ENCODE assay signal across 2 cellular contexts in the genomic region with DNA sequence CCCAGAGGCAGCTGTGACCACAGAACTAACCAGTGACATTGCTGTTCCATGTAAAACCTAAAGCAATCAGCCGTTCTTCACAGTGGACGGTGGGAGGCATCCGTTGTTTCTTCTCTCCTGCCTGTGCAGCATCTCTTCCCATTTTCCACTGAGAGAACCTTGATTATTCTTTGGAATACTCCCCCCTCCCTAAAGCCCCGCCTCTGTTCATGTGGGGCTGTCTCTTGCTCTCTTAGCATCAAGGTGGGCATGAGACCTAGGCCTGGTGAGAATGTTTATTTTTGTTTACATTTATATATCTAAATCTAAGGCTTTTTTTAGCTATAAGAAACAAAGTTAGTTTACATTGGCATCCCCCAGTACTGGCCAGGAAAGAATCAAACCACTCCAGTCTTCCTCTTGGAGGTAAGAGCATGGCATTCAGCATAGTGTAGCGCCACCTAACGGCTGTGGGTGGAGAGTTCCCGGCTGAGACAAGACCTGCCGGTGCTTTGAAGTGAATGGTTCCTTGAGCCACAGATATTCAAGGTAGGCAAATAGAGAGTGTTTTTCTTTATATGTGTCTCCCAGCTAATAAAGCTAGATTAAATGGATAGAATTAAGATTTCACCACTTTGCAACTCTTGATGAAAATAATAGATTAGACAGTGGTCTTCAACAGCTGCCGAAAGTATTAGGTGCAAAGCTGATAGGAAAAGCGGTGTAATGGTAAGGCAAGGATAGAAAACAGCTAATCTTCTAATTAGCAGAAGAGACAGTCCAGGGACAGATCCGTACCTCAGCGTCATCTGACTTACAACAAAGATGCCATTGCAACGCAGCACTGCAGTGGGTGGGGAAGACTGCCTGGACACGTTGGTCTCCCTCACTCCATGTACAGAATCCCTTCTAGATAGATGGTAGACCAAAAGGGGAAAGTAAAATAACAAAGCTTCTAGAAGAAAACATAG.
TF ChIP-seq lines count a peak whose summit lies in the region.

No MANE protein-coding gene starts in this region.

TF ChIP-seq in Ishikawa, 13 proteins besides CTCF, POLR2A, EP300 and RAD21 (continued from another document):
- TF ChIP-seq, protein P1, sequence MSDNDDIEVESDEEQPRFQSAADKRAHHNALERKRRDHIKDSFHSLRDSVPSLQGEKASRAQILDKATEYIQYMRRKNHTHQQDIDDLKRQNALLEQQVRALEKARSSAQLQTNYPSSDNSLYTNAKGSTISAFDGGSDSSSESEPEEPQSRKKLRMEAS (IDR thresholded peaks at IDR 0.05): no peak
- TF ChIP-seq CREB1 (IDR thresholded peaks at IDR 0.05; ENCODE audit: low read depth): no peak
- TF ChIP-seq CEBPB (IDR thresholded peaks at IDR 0.05): no peak
- no peak for TF ChIP-seq USF1 (IDR thresholded peaks at IDR 0.05)
- no peak for TF ChIP-seq TAF1 (IDR thresholded peaks at IDR 0.05; ENCODE audit: low read depth)
- no peak for TF ChIP-seq TCF12 (IDR thresholded peaks at IDR 0.05; ENCODE audit: low read depth)

TF ChIP-seq in HepG2, 621 proteins besides CTCF, POLR2A, EP300 and RAD21:
- TF ChIP-seq, protein P2, sequence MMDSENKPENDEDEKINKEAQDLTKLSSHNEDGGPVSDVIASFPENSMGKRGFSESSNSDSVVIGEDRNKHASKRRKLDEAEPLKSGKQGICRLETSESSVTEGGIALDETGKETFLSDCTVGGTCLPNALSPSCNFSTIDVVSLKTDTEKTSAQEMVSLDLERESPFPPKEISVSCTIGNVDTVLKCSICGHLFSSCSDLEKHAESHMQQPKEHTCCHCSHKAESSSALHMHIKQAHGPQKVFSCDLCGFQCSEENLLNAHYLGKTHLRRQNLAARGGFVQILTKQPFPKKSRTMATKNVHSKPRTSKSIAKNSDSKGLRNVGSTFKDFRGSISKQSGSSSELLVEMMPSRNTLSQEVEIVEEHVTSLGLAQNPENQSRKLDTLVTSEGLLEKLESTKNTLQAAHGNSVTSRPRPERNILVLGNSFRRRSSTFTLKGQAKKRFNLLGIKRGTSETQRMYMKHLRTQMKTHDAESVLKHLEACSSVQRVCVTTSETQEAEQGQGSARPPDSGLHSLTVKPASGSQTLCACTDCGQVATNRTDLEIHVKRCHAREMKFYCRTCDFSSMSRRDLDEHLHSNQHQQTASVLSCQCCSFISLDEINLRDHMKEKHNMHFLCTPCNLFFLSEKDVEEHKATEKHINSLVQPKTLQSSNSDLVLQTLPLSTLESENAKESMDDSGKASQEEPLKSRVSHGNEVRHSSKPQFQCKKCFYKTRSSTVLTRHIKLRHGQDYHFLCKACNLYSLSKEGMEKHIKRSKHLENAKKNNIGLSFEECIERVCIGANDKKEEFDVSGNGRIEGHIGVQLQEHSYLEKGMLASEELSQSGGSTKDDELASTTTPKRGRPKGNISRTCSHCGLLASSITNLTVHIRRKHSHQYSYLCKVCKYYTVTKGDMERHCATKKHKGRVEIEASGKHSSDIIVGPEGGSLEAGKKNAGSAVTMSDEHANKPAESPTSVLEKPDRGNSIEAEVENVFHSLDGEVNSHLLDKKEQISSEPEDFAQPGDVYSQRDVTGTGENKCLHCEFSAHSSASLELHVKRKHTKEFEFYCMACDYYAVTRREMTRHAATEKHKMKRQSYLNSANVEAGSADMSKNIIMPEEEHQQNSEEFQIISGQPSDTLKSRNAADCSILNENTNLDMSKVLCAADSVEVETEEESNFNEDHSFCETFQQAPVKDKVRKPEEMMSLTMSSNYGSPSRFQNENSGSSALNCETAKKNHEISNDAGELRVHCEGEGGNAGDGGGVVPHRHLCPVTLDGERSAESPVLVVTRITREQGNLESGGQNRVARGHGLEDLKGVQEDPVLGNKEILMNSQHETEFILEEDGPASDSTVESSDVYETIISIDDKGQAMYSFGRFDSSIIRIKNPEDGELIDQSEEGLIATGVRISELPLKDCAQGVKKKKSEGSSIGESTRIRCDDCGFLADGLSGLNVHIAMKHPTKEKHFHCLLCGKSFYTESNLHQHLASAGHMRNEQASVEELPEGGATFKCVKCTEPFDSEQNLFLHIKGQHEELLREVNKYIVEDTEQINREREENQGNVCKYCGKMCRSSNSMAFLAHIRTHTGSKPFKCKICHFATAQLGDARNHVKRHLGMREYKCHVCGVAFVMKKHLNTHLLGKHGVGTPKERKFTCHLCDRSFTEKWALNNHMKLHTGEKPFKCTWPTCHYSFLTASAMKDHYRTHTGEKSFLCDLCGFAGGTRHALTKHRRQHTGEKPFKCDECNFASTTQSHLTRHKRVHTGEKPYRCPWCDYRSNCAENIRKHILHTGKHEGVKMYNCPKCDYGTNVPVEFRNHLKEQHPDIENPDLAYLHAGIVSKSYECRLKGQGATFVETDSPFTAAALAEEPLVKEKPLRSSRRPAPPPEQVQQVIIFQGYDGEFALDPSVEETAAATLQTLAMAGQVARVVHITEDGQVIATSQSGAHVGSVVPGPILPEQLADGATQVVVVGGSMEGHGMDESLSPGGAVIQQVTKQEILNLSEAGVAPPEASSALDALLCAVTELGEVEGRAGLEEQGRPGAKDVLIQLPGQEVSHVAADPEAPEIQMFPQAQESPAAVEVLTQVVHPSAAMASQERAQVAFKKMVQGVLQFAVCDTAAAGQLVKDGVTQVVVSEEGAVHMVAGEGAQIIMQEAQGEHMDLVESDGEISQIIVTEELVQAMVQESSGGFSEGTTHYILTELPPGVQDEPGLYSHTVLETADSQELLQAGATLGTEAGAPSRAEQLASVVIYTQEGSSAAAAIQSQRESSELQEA (CRISPR knock-in tag; IDR thresholded peaks at IDR 0.05; ENCODE audit: not compliant biosample characterization): no peak
- TF ChIP-seq CEBPZ (IDR thresholded peaks at IDR 0.05; ENCODE audit: low read length): no peak
- TF ChIP-seq ZNF780A (CRISPR knock-in tag; IDR thresholded peaks at IDR 0.05): no peak
- TF ChIP-seq IKZF4 (CRISPR knock-in tag; IDR thresholded peaks at IDR 0.05; ENCODE audit: borderline replicate concordance, low read depth, not compliant biosample characterization): no peak
- 0 out of 2 replicates have a peak, but pooled peaks have one; percentile 20 for TF ChIP-seq KAT8 (CRISPR knock-in tag; IDR thresholded peaks at IDR 0.05)
- TF ChIP-seq GZF1 (CRISPR knock-in tag; IDR thresholded peaks at IDR 0.05): no peak
- 0 out of 2 replicates have a peak, but pooled peaks have one; percentile 18 for TF ChIP-seq FOSL2 (CRISPR knock-in tag; IDR thresholded peaks at IDR 0.05)
- no peak for TF ChIP-seq ZNF841 (CRISPR knock-in tag; IDR thresholded peaks at IDR 0.05; ENCODE audit: borderline replicate concordance)
- TF ChIP-seq ZNF501 (CRISPR knock-in tag; IDR thresholded peaks at IDR 0.05): 0 out of 2 replicates have a peak, but pooled peaks have one; percentile 26
- TF ChIP-seq TCF7 (IDR thresholded peaks at IDR 0.05; ENCODE audit: low read depth): peak; percentile 35; the same call in 1 of the 2 replicates
- TF ChIP-seq SMC3 (IDR thresholded peaks at IDR 0.05; ENCODE audit: low read length): peak; percentile 92
- TF ChIP-seq ZNF546 (CRISPR knock-in tag; conservative IDR thresholded peaks at IDR 0.05): no peak
- TF ChIP-seq STAG1 (CRISPR knock-in tag; IDR thresholded peaks at IDR 0.05): peak; percentile 96
- no peak for TF ChIP-seq AGO2 (optimal IDR thresholded peaks at IDR 0.05; ENCODE audit: low read depth, low read length)
